Comparison of ENCODE assay signal across 14 cellular contexts in genomic region chr5:56313004-56313531, GRCh38.
"Had no signal": no experiment of that assay in that cellular context is flagged by ENCODE, and none has a peak within 500 bp of the region (broad histone marks: within the 10 kb centered on the region; RNA-seq: fewer than 3 reads in every experiment).

No MANE protein-coding gene starts in this region.

- H3K27ac Mint-ChIP-seq: activated CD8-positive, alpha-beta T cell treated with anti-CD3 and anti-CD28 coated beads for 36 hours; activated T-helper 1 cell treated with anti-CD3 and anti-CD28 coated beads, Interleukin-12 subunit alpha, Interleukin-12 subunit beta, Interleukin-2, Interleukin-4 antibody, amounts not matched to agents 30 ng/mL and 10 ng/mL and 1 ng/mL, durations not matched to agents 14 hours and 24 hours and 36 hours; dendritic cell treated with granulocyte-macrophage colony-stimulating factor and Interleukin-4, amounts not matched to agents 40 ng/mL and 50 ng/mL, for 4 days had no signal

- H3K4me3 ChIP-seq: adrenal gland, gastrocnemius medialis, SJCRH30, thyroid gland had no signal

- H3K4me3 Mint-ChIP-seq: activated CD8-positive, alpha-beta T cell treated with anti-CD3 and anti-CD28 coated beads for 36 hours; activated T-helper 1 cell treated with anti-CD3 and anti-CD28 coated beads, Interleukin-12 subunit alpha, Interleukin-12 subunit beta, Interleukin-2, Interleukin-4 antibody, amounts not matched to agents 30 ng/mL and 10 ng/mL and 1 ng/mL, durations not matched to agents 14 hours and 24 hours and 36 hours; dendritic cell treated with granulocyte-macrophage colony-stimulating factor and Interleukin-4, amounts not matched to agents 40 ng/mL and 50 ng/mL, for 4 days; stimulated activated naive B cell treated with anti-CD40 and anti-IgM and Interleukin-4, amounts not matched to agents 10 μg/mL and 1 μg/mL and 100 μg/mL, for 72 hours had no signal

- H3K27me3 Mint-ChIP-seq: stimulated activated naive B cell treated with anti-CD40 and anti-IgM and Interleukin-4, amounts not matched to agents 10 μg/mL and 1 μg/mL and 100 μg/mL, for 72 hours had no signal

- H3K4me1 ChIP-seq: gastrocnemius medialis, SJCRH30, thyroid gland had no signal

- H3K27me3 ChIP-seq: adrenal gland, gastrocnemius medialis, SJCRH30, thyroid gland had no signal

- ATAC-seq: activated CD8-positive, alpha-beta T cell treated with anti-CD3 and anti-CD28 coated beads for 36 hours; esophagus mucosa; gastrocnemius medialis; left lobe of liver; stimulated activated naive B cell treated with anti-CD40 and anti-IgM and Interleukin-4, amounts not matched to agents 10 μg/mL and 1 μg/mL and 100 μg/mL, for 72 hours had no signal

- DNase-seq: activated CD8-positive, alpha-beta T cell treated with anti-CD3 and anti-CD28 coated beads for 36 hours; adrenal gland; effector CD8-positive, alpha-beta T cell; gastrocnemius medialis; head of caudate nucleus; retina; SJCRH30; stimulated activated CD4-positive, alpha-beta T cell treated with anti-CD3 and anti-CD28 coated beads, Interleukin-2, amount 100 ng/mL, for 24 hours; stimulated activated naive B cell treated with anti-CD40 and anti-IgM and Interleukin-4, amounts not matched to agents 10 μg/mL and 1 μg/mL and 100 μg/mL, for 72 hours; thyroid gland had no signal

- H3K9me3 ChIP-seq: adrenal gland, gastrocnemius medialis, SJCRH30, thyroid gland had no signal

- H3K36me3 ChIP-seq: adrenal gland, gastrocnemius medialis, SJCRH30, thyroid gland had no signal

- H3K27ac ChIP-seq: adrenal gland, gastrocnemius medialis, SJCRH30, thyroid gland had no signal

- H3K36me3 Mint-ChIP-seq: stimulated activated naive B cell treated with anti-CD40 and anti-IgM and Interleukin-4, amounts not matched to agents 10 μg/mL and 1 μg/mL and 100 μg/mL, for 72 hours had no signal

- H3K9me3 Mint-ChIP-seq: activated CD8-positive, alpha-beta T cell treated with anti-CD3 and anti-CD28 coated beads for 36 hours; activated T-helper 1 cell treated with anti-CD3 and anti-CD28 coated beads, Interleukin-12 subunit alpha, Interleukin-12 subunit beta, Interleukin-2, Interleukin-4 antibody, amounts not matched to agents 30 ng/mL and 10 ng/mL and 1 ng/mL, durations not matched to agents 14 hours and 24 hours and 36 hours; dendritic cell treated with granulocyte-macrophage colony-stimulating factor and Interleukin-4, amounts not matched to agents 40 ng/mL and 50 ng/mL, for 4 days had no signal
